In the genomic region with DNA sequence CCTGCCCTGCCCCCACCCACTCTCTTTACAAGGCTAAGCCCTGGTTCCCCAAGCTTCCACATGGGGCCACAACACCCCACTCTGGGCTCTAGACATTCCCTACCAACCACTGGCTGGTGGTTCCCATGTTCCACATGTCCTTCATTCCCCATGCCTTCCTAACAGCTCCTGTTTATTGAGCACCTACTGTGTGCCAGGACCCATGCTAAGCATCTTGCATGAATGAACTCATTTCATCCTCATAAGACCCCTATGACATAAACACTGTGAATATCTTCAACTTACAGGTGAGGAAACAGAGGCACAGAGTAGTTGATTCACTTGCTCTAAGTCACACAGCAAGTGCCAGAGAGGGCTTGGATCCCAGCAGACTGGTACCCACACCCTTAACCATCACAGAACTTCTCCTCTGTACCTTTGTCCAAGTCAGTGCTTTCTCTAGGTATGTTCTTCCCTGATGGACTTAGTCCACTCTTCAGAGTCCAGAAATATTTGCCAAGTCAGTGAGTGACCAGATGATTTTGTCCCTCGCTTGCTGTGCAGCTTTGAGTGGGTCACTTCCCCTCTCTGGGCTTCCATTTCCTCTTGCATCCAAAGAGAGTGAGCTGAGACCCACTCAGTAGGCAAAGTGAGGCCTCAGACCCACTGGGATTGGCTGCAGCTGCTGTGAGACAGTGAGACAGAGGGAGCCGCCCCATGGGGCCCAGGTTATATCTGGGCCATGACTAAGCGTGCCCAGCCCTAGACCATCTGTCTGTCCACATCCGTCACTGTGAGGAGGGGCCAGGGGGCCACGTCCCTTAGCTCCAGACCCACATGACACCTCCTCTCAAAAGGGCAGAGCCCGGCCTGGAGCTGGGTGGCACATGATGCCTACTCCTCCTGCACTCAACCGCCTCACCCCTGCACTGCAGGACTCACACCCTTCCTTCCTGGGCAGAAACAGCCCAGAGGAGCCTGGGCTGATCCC, we compare ENCODE assay signal across 8 cellular contexts.
A peak's percentile ranks its signal among the peaks of the same experiment; 100 is the strongest.
DNase-seq lines count a peak whose midpoint lies in the region; ATAC-seq lines count a peak whose summit lies in the region.

No MANE protein-coding gene starts in this region.

- H3K9me3 Mint-ChIP-seq in effector memory CD8-positive, alpha-beta T cell: peaks cover 0 to 3% of the 10 kb centered on the region in 2 donors
- H3K9me3 Mint-ChIP-seq in natural killer cell treated with Interleukin-12 subunit alpha and Interleukin-12 subunit beta and Interleukin-15 and Interleukin-18, amount 100 ng/mL, for 72 hours: peaks cover 3% of the 10 kb centered on the region
- H3K9me3 Mint-ChIP-seq in CD4-positive, alpha-beta memory T cell: peaks cover 2 to 15% (median 9%) of the 10 kb centered on the region in 8 donors

- no peak overlapping the region for H3K4me3 Mint-ChIP-seq in effector memory CD8-positive, alpha-beta T cell
- H3K4me3 Mint-ChIP-seq in natural killer cell treated with Interleukin-12 subunit alpha and Interleukin-12 subunit beta and Interleukin-15 and Interleukin-18, amount 100 ng/mL, for 72 hours: no peak overlapping the region
- H3K4me3 Mint-ChIP-seq in CD4-positive, alpha-beta memory T cell: no peak overlapping the region

- H3K27me3 Mint-ChIP-seq in effector memory CD8-positive, alpha-beta T cell: peaks cover 33 to 48% of the 10 kb centered on the region in 2 donors
- H3K27me3 Mint-ChIP-seq in natural killer cell treated with Interleukin-12 subunit alpha and Interleukin-12 subunit beta and Interleukin-15 and Interleukin-18, amount 100 ng/mL, for 72 hours: peaks cover 14 to 17% of the 10 kb centered on the region in 2 donors
- peaks cover 17 to 23% of the 10 kb centered on the region in 2 donors for H3K27me3 Mint-ChIP-seq in CD4-positive, alpha-beta memory T cell

- H3K36me3 Mint-ChIP-seq in effector memory CD8-positive, alpha-beta T cell (ENCODE audit: insufficient read depth): no peaks in the 10 kb centered on the region
- H3K36me3 Mint-ChIP-seq in natural killer cell treated with Interleukin-12 subunit alpha and Interleukin-12 subunit beta and Interleukin-15 and Interleukin-18, amount 100 ng/mL, for 72 hours: no peaks in the 10 kb centered on the region
- no peaks in the 10 kb centered on the region for H3K36me3 Mint-ChIP-seq in CD4-positive, alpha-beta memory T cell

- H3K4me1 ChIP-seq in CD4-positive, alpha-beta memory T cell (ENCODE audit: insufficient read depth, low read length): no peaks in the 10 kb centered on the region

- no peaks in the 10 kb centered on the region for H3K27me3 ChIP-seq in CD4-positive, alpha-beta memory T cell (ENCODE audit: insufficient read depth, low read length)

- CTCF ChIA-PET in CD4-positive, alpha-beta memory T cell (lab: Charles Lee; ENCODE audit: partially characterized antibody): no interaction called here

- ATAC-seq in effector memory CD8-positive, alpha-beta T cell (replicated peaks): peak; percentile 39
- peak; percentile 41 to 60 for ATAC-seq in natural killer cell treated with Interleukin-12 subunit alpha and Interleukin-12 subunit beta and Interleukin-15 and Interleukin-18, amount 100 ng/mL, for 72 hours

- peak; percentile 92 for DNase-seq in DMS 273 (lab: John Stamatoyannopoulos, UW; ENCODE audit: unreplicated experiment)
- peak; percentile 88 for DNase-seq in NCI-H82 (lab: John Stamatoyannopoulos, UW)
- no peak for DNase-seq in effector memory CD8-positive, alpha-beta T cell
- no peak for DNase-seq in natural killer cell treated with Interleukin-12 subunit alpha and Interleukin-12 subunit beta and Interleukin-15 and Interleukin-18, amount 100 ng/mL, for 72 hours (ENCODE audit: low spot score)
- no peak for DNase-seq in CD4-positive, alpha-beta memory T cell
- DNase-seq in activated CD4-positive, CD25-positive, alpha-beta regulatory T cell treated with anti-CD3 and anti-CD28 coated beads, Interleukin-2, amount 50 U/mL, for 72 hours: no peak
- DNase-seq in activated naive CD4-positive, alpha-beta T cell treated with Interleukin-2 at 50 U/mL for 16 hours: no peak
- no peak for DNase-seq in SIG-M5 (lab: John Stamatoyannopoulos, UW)

- H3K4me1 Mint-ChIP-seq in effector memory CD8-positive, alpha-beta T cell (ENCODE audit: low read depth in 2 of 2): no peaks in the 10 kb centered on the region
- peaks cover 0 to 13% of the 10 kb centered on the region in 2 donors for H3K4me1 Mint-ChIP-seq in natural killer cell treated with Interleukin-12 subunit alpha and Interleukin-12 subunit beta and Interleukin-15 and Interleukin-18, amount 100 ng/mL, for 72 hours (ENCODE audit: low read depth in 2 of 2)
- no peaks in the 10 kb centered on the region for H3K4me1 Mint-ChIP-seq in CD4-positive, alpha-beta memory T cell

- POLR2A ChIA-PET in CD4-positive, alpha-beta memory T cell (lab: Charles Lee; ENCODE audit: partially characterized antibody): no interaction called here

- intact Hi-C loops in CD4-positive, alpha-beta memory T cell (cut with micrococcal nuclease): no loop called here

- no peaks in the 10 kb centered on the region for H3K36me3 ChIP-seq in CD4-positive, alpha-beta memory T cell (ENCODE audit: insufficient read depth, low read length)

- no peaks in the 10 kb centered on the region for H3K9me3 ChIP-seq in CD4-positive, alpha-beta memory T cell (ENCODE audit: control insufficient read depth in 1 of 2, low read length in 2 of 2)

- H3K4me3 ChIP-seq in CD4-positive, alpha-beta memory T cell (ENCODE audit: low read length in 2 of 2): no peak overlapping the region

- H3K27ac ChIP-seq in CD4-positive, alpha-beta memory T cell (ENCODE audit: low read depth, low read length): no peak overlapping the region

- H3K27ac Mint-ChIP-seq in effector memory CD8-positive, alpha-beta T cell: no peak overlapping the region
- no peak overlapping the region for H3K27ac Mint-ChIP-seq in natural killer cell treated with Interleukin-12 subunit alpha and Interleukin-12 subunit beta and Interleukin-15 and Interleukin-18, amount 100 ng/mL, for 72 hours
- peak overlapping the region in 1 of 7 donors; percentile 26 for H3K27ac Mint-ChIP-seq in CD4-positive, alpha-beta memory T cell

Comparison
In these comparisons a context has a peak if more than half of its experiments do, and no peak if none do; other contexts are left out.
1. DNase-seq: peak in DMS 273 (single experiment) and NCI-H82 (single experiment); none in effector memory CD8-positive, alpha-beta T cell (0 of 3), natural killer cell treated with Interleukin-12 subunit alpha and Interleukin-12 subunit beta and Interleukin-15 and Interleukin-18, amount 100 ng/mL, for 72 hours (single experiment), CD4-positive, alpha-beta memory T cell (0 of 5), activated CD4-positive, CD25-positive, alpha-beta regulatory T cell treated with anti-CD3 and anti-CD28 coated beads, Interleukin-2, amount 50 U/mL, for 72 hours (single experiment), activated naive CD4-positive, alpha-beta T cell treated with Interleukin-2 at 50 U/mL for 16 hours (single experiment) and SIG-M5 (single experiment).